In the genomic region with DNA sequence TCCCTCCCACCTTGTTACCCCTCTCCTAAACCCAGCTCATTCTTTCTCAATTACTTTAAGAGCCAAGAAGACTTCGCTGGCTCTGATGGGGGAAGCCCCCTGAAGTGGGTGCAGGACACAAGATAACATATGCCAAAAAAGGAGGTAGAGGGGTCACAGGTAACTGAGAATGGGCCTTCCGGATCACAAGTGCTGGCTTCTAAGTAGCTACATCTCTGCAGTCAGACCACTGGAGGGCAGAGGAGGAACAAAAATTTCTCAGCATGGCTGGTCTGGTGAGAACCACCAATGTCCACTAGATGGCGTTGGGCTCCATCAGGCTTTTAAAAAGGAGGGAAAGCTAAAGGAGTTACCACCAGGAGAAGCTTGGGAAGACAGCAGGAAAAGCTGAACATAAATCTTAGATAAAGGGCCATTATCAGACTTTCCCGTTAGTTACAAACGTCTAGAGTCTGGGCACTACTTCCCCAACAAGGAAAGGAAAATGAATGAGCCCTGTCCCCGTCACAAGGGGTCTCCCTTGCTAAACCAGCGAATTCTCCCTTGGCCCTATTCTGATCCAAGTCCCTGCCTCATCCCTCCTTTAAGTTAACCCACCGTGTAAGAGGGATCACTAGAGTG, we compare ENCODE assay signal across 8 cellular contexts. TPM values are rescaled to one million over a fixed set of nuclear protein-coding genes. Genes with fewer than 3 reads are reported as not detected.
DNase-seq lines count a peak whose midpoint lies in the region; ATAC-seq and TF ChIP-seq lines count a peak whose summit lies in the region.

No MANE protein-coding gene starts in this region.

- DNase-seq in CD4-positive, alpha-beta T cell: peak; percentile 54 to 73 (median 60)
- DNase-seq in MG63 (peak; percentile 60), glomerular endothelial cell (ENCODE audit: extremely low read depth, low read depth, low spot score) (peak; percentile 95), progenitor cell of endocrine pancreas (ENCODE audit: low spot score, unreplicated experiment) (peak; percentile 74), NCI-H1436 (lab: John Stamatoyannopoulos, UW) (no peak), SIG-M5 (lab: John Stamatoyannopoulos, UW) (no peak)

- H3K36me3 ChIP-seq in MG63: peaks cover 40% of the 10 kb centered on the region

- no peaks in the 10 kb centered on the region for H3K27me3 ChIP-seq in CD4-positive, alpha-beta T cell (ENCODE audit: control insufficient read depth, insufficient read depth, low read length)
- H3K27me3 ChIP-seq in MG63: no peaks in the 10 kb centered on the region

- TF ChIP-seq CTCF in CD4-positive, alpha-beta T cell (IDR thresholded peaks at IDR 0.05): peak; percentile 97
- TF ChIP-seq CTCF in progenitor cell of endocrine pancreas (IDR thresholded peaks at IDR 0.05; ENCODE audit: unreplicated experiment): peak; percentile 98

- POLR2A ChIA-PET in CD4-positive, alpha-beta T cell (lab: Charles Lee): interaction anchor here (1.0 to 2.0 kb wide), 9 partner anchors 11 to 311 kb away, joined by 3 to 22 read pairs (median 5); partner anchors contain the start of genes ACIN1, C14orf119, CDH24 and PABPN1

- H3K27ac Mint-ChIP-seq in CD4-positive, alpha-beta T cell: peak overlapping the region; percentile 63
- H3K27ac Mint-ChIP-seq in activated T-helper 17 cell treated with anti-CD3 and anti-CD28 coated beads, Interleukin-2, amount 50 U/mL, for 72 hours: peak overlapping the region; percentile 75
- peak overlapping the region; percentile 76 for H3K27ac Mint-ChIP-seq in progenitor cell of endocrine pancreas

- H3K4me3 Mint-ChIP-seq in CD4-positive, alpha-beta T cell: peak overlapping the region; percentile 78
- peak overlapping the region; percentile 92 for H3K4me3 Mint-ChIP-seq in activated T-helper 17 cell treated with anti-CD3 and anti-CD28 coated beads, Interleukin-2, amount 50 U/mL, for 72 hours
- peak overlapping the region; percentile 63 for H3K4me3 Mint-ChIP-seq in progenitor cell of endocrine pancreas (ENCODE audit: low read depth)

- H3K4me1 Mint-ChIP-seq in CD4-positive, alpha-beta T cell (ENCODE audit: low read depth): peaks cover 49% of the 10 kb centered on the region
- peaks cover 32% of the 10 kb centered on the region for H3K4me1 Mint-ChIP-seq in activated T-helper 17 cell treated with anti-CD3 and anti-CD28 coated beads, Interleukin-2, amount 50 U/mL, for 72 hours
- H3K4me1 Mint-ChIP-seq in progenitor cell of endocrine pancreas (ENCODE audit: low read depth): peaks cover 34% of the 10 kb centered on the region

- H3K9me3 ChIP-seq in CD4-positive, alpha-beta T cell (ENCODE audit: control insufficient read depth, low read length): no peaks in the 10 kb centered on the region
- no peaks in the 10 kb centered on the region for H3K9me3 ChIP-seq in MG63

- H3K27me3 Mint-ChIP-seq in CD4-positive, alpha-beta T cell: no peaks in the 10 kb centered on the region
- no peaks in the 10 kb centered on the region for H3K27me3 Mint-ChIP-seq in activated T-helper 17 cell treated with anti-CD3 and anti-CD28 coated beads, Interleukin-2, amount 50 U/mL, for 72 hours
- no peaks in the 10 kb centered on the region for H3K27me3 Mint-ChIP-seq in progenitor cell of endocrine pancreas

- peak; percentile 73 for ATAC-seq in CD4-positive, alpha-beta T cell (ENCODE audit: poor library complexity)
- peak; percentile 57 for ATAC-seq in GM21717 (IDR thresholded peaks at IDR 0.05; ENCODE audit: unreplicated experiment)
- peak; percentile 75 for ATAC-seq in activated T-helper 17 cell treated with anti-CD3 and anti-CD28 coated beads, Interleukin-2, amount 50 U/mL, for 72 hours (replicated peaks)

- intact Hi-C loops in CD4-positive, alpha-beta T cell (cut with DNase I, micrococcal nuclease): loop anchor here in 1 of 2 experiments (1.0 kb wide), 2 partner anchors 40 to 118 kb away; no protein-coding TSS in a partner anchor

- H3K9me3 Mint-ChIP-seq in CD4-positive, alpha-beta T cell: no peaks in the 10 kb centered on the region
- H3K9me3 Mint-ChIP-seq in activated T-helper 17 cell treated with anti-CD3 and anti-CD28 coated beads, Interleukin-2, amount 50 U/mL, for 72 hours: no peaks in the 10 kb centered on the region
- H3K9me3 Mint-ChIP-seq in progenitor cell of endocrine pancreas (ENCODE audit: low read depth): no peaks in the 10 kb centered on the region

- no peak overlapping the region for H3K27ac ChIP-seq in CD4-positive, alpha-beta T cell (ENCODE audit: low read depth, low read length)

- H3K36me3 Mint-ChIP-seq in CD4-positive, alpha-beta T cell (ENCODE audit: low read depth): peaks cover 67% of the 10 kb centered on the region
- peaks cover 100% of the 10 kb centered on the region for H3K36me3 Mint-ChIP-seq in activated T-helper 17 cell treated with anti-CD3 and anti-CD28 coated beads, Interleukin-2, amount 50 U/mL, for 72 hours (ENCODE audit: low read depth)
- peaks cover 19% of the 10 kb centered on the region for H3K36me3 Mint-ChIP-seq in progenitor cell of endocrine pancreas (ENCODE audit: insufficient read depth)

- CTCF ChIA-PET in CD4-positive, alpha-beta T cell (lab: Charles Lee): interaction anchor here (0.6 to 2.0 kb wide), 51 partner anchors 9 to 502 kb away, joined by 3 to 27 read pairs (median 4); partner anchors contain the start of genes ACIN1, AJUBA, C14orf119 and HAUS4

- no peak overlapping the region for H3K4me3 ChIP-seq in MG63

RNA-seq across cellular contexts. Expression of gene CDH24, which starts 11.6 kb away (rescaled TPM):
- total RNA-seq in CD4-positive, alpha-beta T cell: 1 to 10 TPM; 3.3 to 3.7 TPM
- total RNA-seq in MG63 (2014; rRNA removed; shearing (Covaris generic); ENCODE audit: low replicate concordance): 1.4 and 1.9 TPM in 2 replicates
- under 1 TPM; 0.48 TPM for total RNA-seq in activated T-helper 17 cell treated with anti-CD3 and anti-CD28 coated beads, Interleukin-2, amount 50 U/mL, for 72 hours
- total RNA-seq in glomerular endothelial cell (8.9 and 11.9 TPM in 2 replicates), progenitor cell of endocrine pancreas (23.7 and 25.1 TPM in 2 replicates)

RNA-seq across cellular contexts. Expression of gene ACIN1, which starts 26.0 kb away (rescaled TPM):
- total RNA-seq in CD4-positive, alpha-beta T cell: 100 to 1,000 TPM; 282 to 288 TPM
- 39.7 and 52.2 TPM in 2 replicates for total RNA-seq in MG63 (2014; rRNA removed; shearing (Covaris generic); ENCODE audit: low replicate concordance)
- 100 to 1,000 TPM; 187 to 214 TPM for total RNA-seq in activated T-helper 17 cell treated with anti-CD3 and anti-CD28 coated beads, Interleukin-2, amount 50 U/mL, for 72 hours
- total RNA-seq in glomerular endothelial cell (91.2 and 142 TPM in 2 replicates), progenitor cell of endocrine pancreas (439 and 458 TPM in 2 replicates)

RNA-seq across cellular contexts. Expression of gene C14orf119, which starts 26.4 kb away (rescaled TPM):
- total RNA-seq in CD4-positive, alpha-beta T cell: 1 to 10 TPM; 3.1 to 3.9 TPM
- 9.6 and 22.8 TPM in 2 replicates for total RNA-seq in MG63 (2014; rRNA removed; shearing (Covaris generic); ENCODE audit: low replicate concordance)
- total RNA-seq in activated T-helper 17 cell treated with anti-CD3 and anti-CD28 coated beads, Interleukin-2, amount 50 U/mL, for 72 hours: 10 to 100 TPM; 40.3 to 53.4 TPM
- 41.0 and 73.7 TPM in 2 replicates for total RNA-seq in glomerular endothelial cell
- total RNA-seq in progenitor cell of endocrine pancreas: 42.2 and 45.8 TPM in 2 replicates

RNA-seq across cellular contexts. Expression of gene PSMB11, which starts 26.9 kb away (rescaled TPM):
- total RNA-seq in CD4-positive, alpha-beta T cell: under 1 TPM; 0.16 to 0.31 TPM
- total RNA-seq in MG63 (2014; rRNA removed; shearing (Covaris generic); ENCODE audit: low replicate concordance): not detected in 2 replicates
- not detected for total RNA-seq in activated T-helper 17 cell treated with anti-CD3 and anti-CD28 coated beads, Interleukin-2, amount 50 U/mL, for 72 hours
- total RNA-seq in glomerular endothelial cell (not detected in 2 replicates), progenitor cell of endocrine pancreas (not detected in 2 replicates)

RNA-seq across cellular contexts. Expression of gene PSMB5, which starts 34.2 kb away (rescaled TPM):
- 10 to 100 TPM; 20.1 to 24.5 TPM for total RNA-seq in CD4-positive, alpha-beta T cell
- total RNA-seq in MG63 (2014; rRNA removed; shearing (Covaris generic); ENCODE audit: low replicate concordance): 170 and 273 TPM in 2 replicates
- 100 to 1,000 TPM in 1 of 2 donors, 10 to 100 TPM in 1; 85.8 to 151 TPM for total RNA-seq in activated T-helper 17 cell treated with anti-CD3 and anti-CD28 coated beads, Interleukin-2, amount 50 U/mL, for 72 hours
- total RNA-seq in glomerular endothelial cell: 244 and 335 TPM in 2 replicates
- 156 and 165 TPM in 2 replicates for total RNA-seq in progenitor cell of endocrine pancreas

Comparison
In these comparisons a context has a peak if more than half of its experiments do, and no peak if none do; other contexts are left out.
1. DNase-seq: peak in CD4-positive, alpha-beta T cell (10 of 10), MG63 (single experiment), glomerular endothelial cell (single experiment) and progenitor cell of endocrine pancreas (single experiment); none in NCI-H1436 (single experiment) and SIG-M5 (single experiment).
2. Peak in every context shown above with its lines, with median percentiles within 50 percentile points of each other: ATAC-seq, H3K27ac Mint-ChIP-seq and H3K4me3 Mint-ChIP-seq.